Comparison of ENCODE assay signal across 14 cellular contexts in genomic region chr10:24485299-24485698, GRCh38.
"Had no signal": no experiment of that assay in that cellular context is flagged by ENCODE, and none has a peak within 500 bp of the region (broad histone marks: within the 10 kb centered on the region; RNA-seq: fewer than 3 reads in every experiment).

No MANE protein-coding gene starts in this region.

- H3K27me3 Mint-ChIP-seq: activated B cell treated with CpG ODN at 0.5 μM for 24 hours had no signal

- H3K27ac ChIP-seq: tibial artery had no signal

- H3K27ac Mint-ChIP-seq: activated B cell treated with CpG ODN at 0.5 μM for 24 hours; activated naive CD8-positive, alpha-beta T cell; endodermal cell; natural killer cell treated with Interleukin-12 subunit alpha and Interleukin-12 subunit beta and Interleukin-15 and Interleukin-18, amount 100 ng/mL, for 72 hours; stimulated activated naive CD8-positive, alpha-beta T cell treated with anti-CD3 and anti-CD28 coated beads, Interleukin-15, amount 100 ng/mL, for 72 hours had no signal

- H3K4me3 ChIP-seq: mucosa of descending colon, tibial artery had no signal

- ATAC-seq: natural killer cell treated with Interleukin-12 subunit alpha and Interleukin-12 subunit beta and Interleukin-15 and Interleukin-18, amount 100 ng/mL, for 72 hours; stimulated activated naive CD8-positive, alpha-beta T cell treated with anti-CD3 and anti-CD28 coated beads, Interleukin-15, amount 100 ng/mL, for 72 hours had no signal

- H3K9me3 Mint-ChIP-seq: activated B cell treated with CpG ODN at 0.5 μM for 24 hours, endodermal cell had no signal

- H3K4me1 Mint-ChIP-seq: activated B cell treated with CpG ODN at 0.5 μM for 24 hours; stimulated activated naive CD8-positive, alpha-beta T cell treated with anti-CD3 and anti-CD28 coated beads, Interleukin-15, amount 100 ng/mL, for 72 hours had no signal

- DNase-seq: activated B cell treated with CpG ODN at 0.5 μM for 24 hours; activated CD4-positive, alpha-beta T cell treated with anti-CD3 and anti-CD28 coated beads, Interleukin-2, amount 50 U/mL, for 1 hour; activated effector memory CD4-positive, alpha-beta T cell treated with Interleukin-2 at 50 U/mL for 16 hours; activated T-cell treated with anti-CD3 and anti-CD28 coated beads, Interleukin-2, amount 50 U/mL, for 1 hour; endodermal cell; hypothalamus; mucosa of descending colon; occipital lobe; stimulated activated CD4-positive, alpha-beta T cell treated with anti-CD3 and anti-CD28 coated beads, Interleukin-4, amount 100 ng/mL, for 24 hours; stimulated activated naive CD8-positive, alpha-beta T cell treated with anti-CD3 and anti-CD28 coated beads, Interleukin-15, amount 100 ng/mL, for 72 hours; T-helper 2 cell; tibial artery had no signal

- H3K27me3 ChIP-seq: tibial artery had no signal

- H3K36me3 Mint-ChIP-seq: activated naive CD8-positive, alpha-beta T cell; natural killer cell treated with Interleukin-12 subunit alpha and Interleukin-12 subunit beta and Interleukin-15 and Interleukin-18, amount 100 ng/mL, for 72 hours had no signal

- H3K4me3 Mint-ChIP-seq: activated B cell treated with CpG ODN at 0.5 μM for 24 hours; activated naive CD8-positive, alpha-beta T cell; endodermal cell; natural killer cell treated with Interleukin-12 subunit alpha and Interleukin-12 subunit beta and Interleukin-15 and Interleukin-18, amount 100 ng/mL, for 72 hours; stimulated activated naive CD8-positive, alpha-beta T cell treated with anti-CD3 and anti-CD28 coated beads, Interleukin-15, amount 100 ng/mL, for 72 hours had no signal

- H3K9me3 ChIP-seq: mucosa of descending colon, tibial artery had no signal
